8 cellular contexts compared by ENCODE assay signal in genomic region chr3:50245251-50245745, GRCh38. TPM values are rescaled to one million over a fixed set of nuclear protein-coding genes. Genes with fewer than 3 reads are reported as not detected.
A peak's percentile ranks its signal among the peaks of the same experiment; 100 is the strongest.
DNase-seq lines count a peak whose midpoint lies in the region.

No MANE protein-coding gene starts in this region.

- no peak overlapping the region for H3K23ac ChIP-seq in trophoblast cell (ENCODE audit: low read length)

- DNase-seq in SJCRH30: peak; percentile 36 to 55
- no peak for DNase-seq in epithelial cell of prostate (ENCODE audit: low read depth, low spot score)
- DNase-seq in trophoblast cell: no peak
- no peak for DNase-seq in SK-N-DZ (ENCODE audit: low spot score)
- DNase-seq in UCSD-AML1 (lab: John Stamatoyannopoulos, UW; ENCODE audit: unreplicated experiment): no peak
- no peak for DNase-seq in GDM1 (lab: John Stamatoyannopoulos, UW)
- DNase-seq in dedifferentiated amniotic fluid mesenchymal stem cell (ENCODE audit: extremely low spot score): no peak

- H2BK120ac ChIP-seq in trophoblast cell (ENCODE audit: insufficient read depth, low read length, poor library complexity): peak overlapping the region; percentile 71

- H2AK5ac ChIP-seq in trophoblast cell (ENCODE audit: low read length): peak overlapping the region; percentile 69

- peak overlapping the region; percentile 72 for H3K27ac ChIP-seq in SJCRH30
- peak overlapping the region; percentile 95 for H3K27ac ChIP-seq in epithelial cell of prostate
- peak overlapping the region; percentile 82 for H3K27ac ChIP-seq in trophoblast cell (ENCODE audit: low read depth, low read length)

- H3K36me3 ChIP-seq in ES-I3 (ENCODE audit: insufficient read depth, low read length) (no peaks in the 10 kb centered on the region; the same call in 1 of the 2 replicates), SJCRH30 (no peaks in the 10 kb centered on the region), trophoblast cell (ENCODE audit: control insufficient read depth in 1 of 2, insufficient read depth in 2 of 2, low read length in 2 of 2) (peaks cover 9 to 25% of the 10 kb centered on the region in 2 experiments)

- peak overlapping the region; percentile 51 for H3K4me3 ChIP-seq in SJCRH30
- H3K4me3 ChIP-seq in trophoblast cell (ENCODE audit: low read depth, low read length): no peak overlapping the region

- peak overlapping the region; percentile 11 for H2BK5ac ChIP-seq in trophoblast cell (ENCODE audit: low read depth, low read length, poor library complexity)

- peak overlapping the region; percentile 64 for H4K8ac ChIP-seq in trophoblast cell (ENCODE audit: low read depth, low read length)

- peaks cover 14% of the 10 kb centered on the region for H3K79me2 ChIP-seq in trophoblast cell (ENCODE audit: control insufficient read depth, insufficient read depth, low read length, poor library complexity)

- peak overlapping the region; percentile 66 for H3K4ac ChIP-seq in trophoblast cell (ENCODE audit: low read depth, low read length)

- H3K4me2 ChIP-seq in trophoblast cell (ENCODE audit: low read length): peak overlapping the region; percentile 56

- H3K4me1 ChIP-seq in ES-I3 (ENCODE audit: insufficient read depth, low read length) (peaks cover 45% of the 10 kb centered on the region), SJCRH30 (peaks cover 9% of the 10 kb centered on the region), trophoblast cell (ENCODE audit: control insufficient read depth in 1 of 2, insufficient read depth in 2 of 2, low read length in 2 of 2) (peaks cover 39 to 49% of the 10 kb centered on the region in 2 experiments)

- peaks cover 13% of the 10 kb centered on the region for H3K79me1 ChIP-seq in trophoblast cell (ENCODE audit: low read length)

- H4K12ac ChIP-seq in trophoblast cell (ENCODE audit: low read depth, low read length): peak overlapping the region; percentile 72

- H3K14ac ChIP-seq in trophoblast cell (ENCODE audit: low read length): peak overlapping the region; percentile 83

- H3K9me3 ChIP-seq in ES-I3 (ENCODE audit: control insufficient read depth, insufficient read depth, low read length): no peaks in the 10 kb centered on the region
- H3K9me3 ChIP-seq in SJCRH30 (replicated peaks): no peaks in the 10 kb centered on the region
- no peaks in the 10 kb centered on the region for H3K9me3 ChIP-seq in trophoblast cell (ENCODE audit: insufficient read depth, low read depth, low read length)

- no CpG with 5 or more reads among the region's 16 CpGs for WGBS in trophoblast cell (ENCODE audit: extremely low coverage, insufficient coverage, insufficient read length)

- H2AFZ ChIP-seq in trophoblast cell (ENCODE audit: insufficient read depth, low read length, poor library complexity): no peak overlapping the region

- H2BK12ac ChIP-seq in trophoblast cell (ENCODE audit: low read length): peak overlapping the region; percentile 44

- H3K18ac ChIP-seq in trophoblast cell (ENCODE audit: low read length): peak overlapping the region; percentile 68

- H3K27me3 ChIP-seq in SJCRH30: no peaks in the 10 kb centered on the region
- H3K27me3 ChIP-seq in trophoblast cell (ENCODE audit: insufficient read depth, low read length): no peaks in the 10 kb centered on the region

- peak overlapping the region; percentile 26 for H3K9ac ChIP-seq in ES-I3 (ENCODE audit: low read depth, low read length)
- H3K9ac ChIP-seq in trophoblast cell (ENCODE audit: low read length): no peak overlapping the region

- peak overlapping the region; percentile 80 for H4K91ac ChIP-seq in trophoblast cell (ENCODE audit: low read depth, low read length)

RNA-seq across cellular contexts. Expression of gene GNAI2, which starts 9.3 kb away (rescaled TPM):
- 63.8 and 64.7 TPM in 2 replicates for total RNA-seq in SJCRH30 (2014; rRNA removed; shearing (Covaris generic))
- 191 and 192 TPM in 2 replicates for polyA plus RNA-seq in trophoblast cell (2013)
- 52.3 and 58.3 TPM in 2 replicates for polyA plus RNA-seq in SK-N-DZ (2014; cell fraction: cytosol; rRNA removed)
- polyA plus RNA-seq in SK-N-DZ (2014; cell fraction: nucleus; rRNA removed): 39.3 and 43.2 TPM in 2 replicates

RNA-seq across cellular contexts. Expression of gene SEMA3B, which starts 23.6 kb away (rescaled TPM):
- total RNA-seq in SJCRH30 (2014; rRNA removed; shearing (Covaris generic)): 3.3 and 4.8 TPM in 2 replicates
- polyA plus RNA-seq in trophoblast cell (2013): 1.8 and 2.0 TPM in 2 replicates
- 0.92 and 2.3 TPM in 2 replicates for polyA plus RNA-seq in SK-N-DZ (2014; cell fraction: cytosol; rRNA removed)
- polyA plus RNA-seq in SK-N-DZ (2014; cell fraction: nucleus; rRNA removed): 10.7 and 12.1 TPM in 2 replicates

RNA-seq across cellular contexts. Expression of gene LSMEM2, which starts 33.6 kb away (rescaled TPM):
- total RNA-seq in SJCRH30 (2014; rRNA removed; shearing (Covaris generic)): not detected in 2 replicates
- 0.06 and 0.08 TPM in 2 replicates for polyA plus RNA-seq in trophoblast cell (2013)
- polyA plus RNA-seq in SK-N-DZ (2014; cell fraction: cytosol; rRNA removed): 0.09 TPM in 1 of 2 replicates, not detected in the other
- polyA plus RNA-seq in SK-N-DZ (2014; cell fraction: nucleus; rRNA removed): not detected in 2 replicates

RNA-seq across cellular contexts. Expression of gene SLC38A3, which starts 40.2 kb away (rescaled TPM):
- total RNA-seq in SJCRH30 (2014; rRNA removed; shearing (Covaris generic)): 1.4 and 2.9 TPM in 2 replicates
- polyA plus RNA-seq in trophoblast cell (2013): 85.8 and 92.3 TPM in 2 replicates
- polyA plus RNA-seq in SK-N-DZ (2014; cell fraction: cytosol; rRNA removed): 0.03 and 0.39 TPM in 2 replicates
- polyA plus RNA-seq in SK-N-DZ (2014; cell fraction: nucleus; rRNA removed): 0.22 and 1.5 TPM in 2 replicates

RNA-seq across cellular contexts. Expression of gene IFRD2, which starts 46.9 kb away (rescaled TPM):
- total RNA-seq in SJCRH30 (2014; rRNA removed; shearing (Covaris generic)): 85.3 and 98.8 TPM in 2 replicates
- polyA plus RNA-seq in trophoblast cell (2013): 36.9 and 37.3 TPM in 2 replicates
- polyA plus RNA-seq in SK-N-DZ (2014; cell fraction: cytosol; rRNA removed): 72.9 and 84.0 TPM in 2 replicates
- polyA plus RNA-seq in SK-N-DZ (2014; cell fraction: nucleus; rRNA removed): 268 and 286 TPM in 2 replicates

Comparison
In these comparisons a context has a peak if more than half of its experiments do, and no peak if none do; other contexts are left out.
1. DNase-seq: peak in SJCRH30 (2 of 2); none in epithelial cell of prostate (single experiment), trophoblast cell (0 of 2), SK-N-DZ (single experiment), UCSD-AML1 (single experiment), GDM1 (single experiment) and dedifferentiated amniotic fluid mesenchymal stem cell (single experiment).
2. Peak in every context shown above with its lines, with median percentiles within 50 percentile points of each other: H3K27ac ChIP-seq.